ENCODE assay signal across 8 cellular contexts in genomic region chr7:123770378-123770777, GRCh38. TPM values are rescaled to one million over a fixed set of nuclear protein-coding genes. Genes with fewer than 3 reads are reported as not detected.
A peak's percentile ranks its signal among the peaks of the same experiment; 100 is the strongest.
DNase-seq lines count a peak whose midpoint lies in the region; ATAC-seq, FAIRE-seq and TF ChIP-seq lines count a peak whose summit lies in the region.

No MANE protein-coding gene starts in this region.

- no peak for TF ChIP-seq POLR2A in K562 (conservative IDR thresholded peaks at IDR 0.05)
- TF ChIP-seq POLR2A in upper lobe of left lung (IDR thresholded peaks at IDR 0.05) = no peak

- DNase-seq in DMS53 treated with DMSO at 0.1 percent for 48 hours (lab: John Stamatoyannopoulos, UW; ENCODE audit: unreplicated experiment) = peak; percentile 31
- no peak for DNase-seq in K562 (ENCODE audit: extremely low read depth in 1 of 4, low spot score in 3 of 4)
- DNase-seq in upper lobe of left lung = peak in 1 of 2 donors; percentile 12
- no peak for DNase-seq in NCI-H2227 treated with DMSO at 0.1 percent for 48 hours (lab: John Stamatoyannopoulos, UW)
- DNase-seq in T-helper 2 cell treated with Interferon-gamma antibody and Interleukin-4, amounts not matched to agents 5 μg/mL and 100 μg/mL, for 36 hours (ENCODE audit: low spot score) = no peak
- no peak for DNase-seq in NCI-H345 treated with DMSO at 0.1 percent for 48 hours (lab: John Stamatoyannopoulos, UW; ENCODE audit: unreplicated experiment)

- BruUV-seq in K562 (replicated peaks; lab: Mats Ljungman, UMichigan) = no TSS peak

- ATAC-seq in GM21390 (IDR thresholded peaks at IDR 0.05; ENCODE audit: unreplicated experiment) (peak; percentile 94), HG03565 (IDR thresholded peaks at IDR 0.05; ENCODE audit: unreplicated experiment) (peak; percentile 96), K562 (peak; percentile 65), upper lobe of left lung (ENCODE audit: low FRiP score in 2 of 2) (peak; percentile 57 to 96)

- no peak for TF ChIP-seq RAD21 in K562 (CRISPR knock-in tag; conservative IDR thresholded peaks at IDR 0.05 in 1 of 2, IDR thresholded peaks at IDR 0.05 in 1 of 2)

- H3K27ac ChIP-seq in K562 (ENCODE audit: extremely low read depth, low read depth, low read length) (no peak overlapping the region), upper lobe of left lung (no peak overlapping the region)

- no peaks in the 10 kb centered on the region for H4K20me1 ChIP-seq in K562 (replicated peaks; ENCODE audit: control insufficient read depth, insufficient read depth, low read length)

- FAIRE-seq in K562 (lab: Jason Lieb, UNC) = no peak

- TF ChIP-seq EP300 in K562 (IDR thresholded peaks at IDR 0.05; ENCODE audit: low read length) = no peak
- peak in 1 of 4 donors; percentile 40 for TF ChIP-seq EP300 in upper lobe of left lung (IDR thresholded peaks at IDR 0.05)

- H3K27me3 Mint-ChIP-seq in T-helper 2 cell treated with Interferon-gamma antibody and Interleukin-4, amounts not matched to agents 5 μg/mL and 100 μg/mL, for 36 hours (ENCODE audit: low read depth) = peaks cover 18% of the 10 kb centered on the region

- H3K4me3 ChIP-seq in K562 (no peak overlapping the region), upper lobe of left lung (no peak overlapping the region)

- H2AFZ ChIP-seq in K562 (ENCODE audit: low read depth, low read length) = peak overlapping the region; percentile 33; the same call in 1 of the 2 replicates

- H3K9me3 ChIP-seq in K562 (replicated peaks; ENCODE audit: control insufficient read depth, insufficient read depth, low read depth, low read length) (no peaks in the 10 kb centered on the region), upper lobe of left lung (no peaks in the 10 kb centered on the region)

- in situ Hi-C loops in K562 (cut with MboI) = no loop called here

- POLR2A ChIA-PET in K562 (lab: Yijun Ruan, JAX) = interaction anchor here (0.6 kb wide), 1 partner anchor 32 kb away, joined by 3 read pairs; no protein-coding TSS in a partner anchor

- 53% methylated on average over 7 of the region's 8 CpGs for WGBS in K562 (ENCODE audit: insufficient coverage, low coverage, missing lambda C conversion rate)
- 79 to 80% methylated on average over 8 of the region's 8 CpGs for WGBS in upper lobe of left lung, 2 donors

- no peak overlapping the region for H3K4me3 Mint-ChIP-seq in T-helper 2 cell treated with Interferon-gamma antibody and Interleukin-4, amounts not matched to agents 5 μg/mL and 100 μg/mL, for 36 hours

- CTCF ChIA-PET in K562 (lab: Yijun Ruan, JAX; ENCODE audit: low intra/inter-chr PET ratio) = no interaction called here

- H3K36me3 ChIP-seq in K562 (ENCODE audit: control insufficient read depth, insufficient read depth, low read length) (no peaks in the 10 kb centered on the region), upper lobe of left lung (no peaks in the 10 kb centered on the region)

- no peak overlapping the region for H3K4me2 ChIP-seq in K562 (ENCODE audit: insufficient read depth, low read length)

- H3K27ac Mint-ChIP-seq in T-helper 2 cell treated with Interferon-gamma antibody and Interleukin-4, amounts not matched to agents 5 μg/mL and 100 μg/mL, for 36 hours = no peak overlapping the region

- no peaks in the 10 kb centered on the region for H3K79me2 ChIP-seq in K562 (ENCODE audit: control insufficient read depth, insufficient read depth, low read length)

- 0 out of 5 replicates have a peak, but pooled peaks cover 0 to 4% of the 10 kb centered on the region in 2 experiments for H3K4me1 ChIP-seq in K562 (replicated peaks in 1 of 2; ENCODE audit: control insufficient read depth in 2 of 2, insufficient read depth in 2 of 2, low read length in 2 of 2)
- peaks cover 0 to 6% (median 0%) of the 10 kb centered on the region in 4 donors for H3K4me1 ChIP-seq in upper lobe of left lung

- no peaks in the 10 kb centered on the region for H3K9me1 ChIP-seq in K562 (ENCODE audit: control insufficient read depth, insufficient read depth, low read length)

- intact Hi-C loops in K562 (cut with micrococcal nuclease) = no loop called here

- H3K27me3 ChIP-seq in K562 (ENCODE audit: control insufficient read depth in 2 of 2, insufficient read depth in 2 of 2, low read length in 2 of 2) (peaks cover 0 to 2% of the 10 kb centered on the region in 2 experiments; a peak in 1 of 5 replicates), upper lobe of left lung (no peaks in the 10 kb centered on the region)

- TF ChIP-seq CTCF in K562 (IDR thresholded peaks at IDR 0.05 in 2 of 3, conservative IDR thresholded peaks at IDR 0.05 in 1 of 3; ENCODE audit: insufficient read depth in 2 of 3, low read depth in 1 of 3, low read length in 3 of 3) (no peak), upper lobe of left lung (IDR thresholded peaks at IDR 0.05) (no peak)

- H3K9ac ChIP-seq in K562 (ENCODE audit: insufficient read depth in 1 of 2, low read depth in 2 of 2, low read length in 2 of 2) = no peak overlapping the region

- peaks cover 3% of the 10 kb centered on the region for H3K4me1 Mint-ChIP-seq in T-helper 2 cell treated with Interferon-gamma antibody and Interleukin-4, amounts not matched to agents 5 μg/mL and 100 μg/mL, for 36 hours (ENCODE audit: low read depth)

- H3K9me3 Mint-ChIP-seq in T-helper 2 cell treated with Interferon-gamma antibody and Interleukin-4, amounts not matched to agents 5 μg/mL and 100 μg/mL, for 36 hours = no peaks in the 10 kb centered on the region

- H3K36me3 Mint-ChIP-seq in T-helper 2 cell treated with Interferon-gamma antibody and Interleukin-4, amounts not matched to agents 5 μg/mL and 100 μg/mL, for 36 hours (ENCODE audit: low read depth) = no peaks in the 10 kb centered on the region

TF ChIP-seq in K562, 482 proteins besides CTCF, POLR2A, EP300 and RAD21 (continues in another document):
- no peak for TF ChIP-seq ETV5 (CRISPR knock-in tag; IDR thresholded peaks at IDR 0.05; ENCODE audit: low read depth)
- no peak for TF ChIP-seq CEBPG (CRISPR knock-in tag; IDR thresholded peaks at IDR 0.05)
- TF ChIP-seq CEBPG (tag; conservative IDR thresholded peaks at IDR 0.05 in 1 of 2, IDR thresholded peaks at IDR 0.05 in 1 of 2) = peak in 1 of 2 experiments; percentile 51; a peak in 1 of 4 replicates
- no peak for TF ChIP-seq STAT5B (CRISPR knock-in tag; IDR thresholded peaks at IDR 0.05)
- TF ChIP-seq CHCHD3 (CRISPR knock-in tag; IDR thresholded peaks at IDR 0.05) = no peak
- TF ChIP-seq ZNF707 (CRISPR knock-in tag; conservative IDR thresholded peaks at IDR 0.05) = no peak
- no peak for TF ChIP-seq FUS (optimal IDR thresholded peaks at IDR 0.05; ENCODE audit: low read depth, low read length)
- TF ChIP-seq XRCC3 (IDR thresholded peaks at IDR 0.05) = no peak
- TF ChIP-seq ZNF79 (CRISPR knock-in tag; IDR thresholded peaks at IDR 0.05; ENCODE audit: low read depth) = no peak
- TF ChIP-seq ZNF316 (IDR thresholded peaks at IDR 0.05) = 0 out of 2 replicates have a peak, but pooled peaks have one; percentile 2
- no peak for TF ChIP-seq PML (IDR thresholded peaks at IDR 0.05; ENCODE audit: low read length)
- 0 out of 2 replicates have a peak, but pooled peaks have one; percentile 35 for TF ChIP-seq ZNF511 (CRISPR knock-in tag; IDR thresholded peaks at IDR 0.05)
- no peak for TF ChIP-seq SIX5 (IDR thresholded peaks at IDR 0.05; ENCODE audit: borderline replicate concordance in 1 of 2, insufficient read depth in 1 of 2, low read depth in 1 of 2, low read length in 2 of 2)
- no peak for TF ChIP-seq TRIM28 (IDR thresholded peaks at IDR 0.05)
- TF ChIP-seq PREB (CRISPR knock-in tag; IDR thresholded peaks at IDR 0.05) = no peak
- TF ChIP-seq SOX6 (IDR thresholded peaks at IDR 0.05) = peak; percentile 51; the same call in 1 of the 2 replicates
- TF ChIP-seq CCAR2 (IDR thresholded peaks at IDR 0.05; ENCODE audit: low read depth, low read length) = no peak

RNA-seq across cellular contexts. Expression of gene WASL, which starts 21.6 kb away (rescaled TPM):
- total RNA-seq in K562 (2011; cell fraction: chromatin; rRNA removed; ENCODE audit: low replicate concordance) = 10.9 and 28.5 TPM in 2 replicates
- 10.0 and 12.2 TPM in 2 replicates for total RNA-seq in K562 (2011; cell fraction: nucleolus; rRNA removed)
- total RNA-seq in K562 (2011; cell fraction: nucleoplasm; rRNA removed) = 19.1 and 41.4 TPM in 2 replicates
- total RNA-seq in K562 (2014; rRNA removed) (4.1 and 5.9 TPM in 2 replicates), K562 (2014; rRNA removed; fragmentation: Illumina TruSeq; extraction: Trizol) (9.6 and 9.9 TPM in 2 replicates), K562 (2015; rRNA removed; fragmentation: Illumina TruSeq; extraction: Trizol) (8.5 and 8.7 TPM in 2 replicates), K562 (2021) (12.9 and 13.9 TPM in 2 replicates), upper lobe of left lung (10 to 100 TPM; 24.1 to 62.2 (median 31.3) TPM)
- polyA plus RNA-seq in K562 (2011; rRNA removed) (5.6 and 8.3 TPM in 2 replicates), K562 (2014; fragmentation: Illumina TruSeq; extraction: Trizol) (10.2 and 10.9 TPM in 2 replicates), K562 (2014; fragmentation: Nextera tagmentation; extraction: Ambion mirVana) (1 to 10 TPM; 3.2 to 4.4 TPM), K562 (2014; rRNA removed) (6.6 and 8.1 TPM in 2 replicates)
- 2.0 and 2.8 TPM in 2 replicates for polyA plus RNA-seq in K562 (2011; cell fraction: cytosol; rRNA removed)
- 10.4 and 11.6 TPM in 2 replicates for polyA plus RNA-seq in K562 (2011; cell fraction: nucleus; rRNA removed)
- 8.4 and 12.5 TPM in 2 replicates for polyA plus RNA-seq in K562 (2012)
- 7.6 and 9.3 TPM in 2 replicates for polyA minus RNA-seq in K562 (2011; rRNA and poly(A)+ RNA removed)
- 4.5 and 6.2 TPM in 2 replicates for polyA minus RNA-seq in K562 (2011; cell fraction: cytosol; rRNA and poly(A)+ RNA removed)
- 29.4 and 36.2 TPM in 2 replicates for polyA minus RNA-seq in K562 (2011; cell fraction: nucleus; rRNA and poly(A)+ RNA removed)
